Comparison of ENCODE assay signal across 15 cellular contexts in genomic region chr12:51126297-51126696, GRCh38.
"Had no signal": no experiment of that assay in that cellular context is flagged by ENCODE, and none has a peak within 500 bp of the region (broad histone marks: within the 10 kb centered on the region; RNA-seq: fewer than 3 reads in every experiment).

No MANE protein-coding gene starts in this region.

- H3K9me3 ChIP-seq: ascending aorta, esophagus squamous epithelium, lower lobe of right lung, right lobe of liver, upper lobe of right lung had no signal

- DNase-seq: activated CD4-positive, alpha-beta T cell treated with anti-CD3 and anti-CD28 coated beads for 36 hours; activated CD4-positive, alpha-beta T cell treated with anti-CD3 and anti-CD28 coated beads, Interleukin-2, amount 50 U/mL, for 48 hours; activated naive CD4-positive, alpha-beta T cell treated with Interleukin-2 at 50 U/mL for 16 hours; effector CD4-positive, alpha-beta T cell; esophagus squamous epithelium; left cardiac atrium; lower lobe of right lung; right lobe of liver; stimulated activated naive CD4-positive, alpha-beta T cell; T-cell; upper lobe of right lung had no signal

- H3K9me3 Mint-ChIP-seq: neural crest cell, T-cell, WTC11 had no signal

- H3K27ac ChIP-seq: ascending aorta, lower lobe of right lung, right lobe of liver, upper lobe of right lung had no signal

- H3K36me3 ChIP-seq: right lobe of liver had no signal

- H3K4me3 ChIP-seq: ascending aorta, esophagus squamous epithelium, lower lobe of right lung, right lobe of liver, upper lobe of right lung had no signal

- H3K27me3 ChIP-seq: ascending aorta, esophagus squamous epithelium, right lobe of liver, upper lobe of right lung had no signal

- H3K27me3 Mint-ChIP-seq: activated CD4-positive, alpha-beta T cell treated with anti-CD3 and anti-CD28 coated beads for 36 hours; progenitor cell of endocrine pancreas; T-cell had no signal

- H3K4me1 ChIP-seq: ascending aorta, lower lobe of right lung, right lobe of liver, upper lobe of right lung had no signal

- H3K27ac Mint-ChIP-seq: progenitor cell of endocrine pancreas, WTC11 had no signal

- H3K4me3 Mint-ChIP-seq: activated CD4-positive, alpha-beta T cell treated with anti-CD3 and anti-CD28 coated beads for 36 hours; neural crest cell; T-cell; WTC11 had no signal

- ATAC-seq: activated CD4-positive, alpha-beta T cell treated with anti-CD3 and anti-CD28 coated beads for 36 hours; left cardiac atrium; lower lobe of right lung; right lobe of liver; T-cell; upper lobe of right lung; WTC11 had no signal
